In the genomic region with DNA sequence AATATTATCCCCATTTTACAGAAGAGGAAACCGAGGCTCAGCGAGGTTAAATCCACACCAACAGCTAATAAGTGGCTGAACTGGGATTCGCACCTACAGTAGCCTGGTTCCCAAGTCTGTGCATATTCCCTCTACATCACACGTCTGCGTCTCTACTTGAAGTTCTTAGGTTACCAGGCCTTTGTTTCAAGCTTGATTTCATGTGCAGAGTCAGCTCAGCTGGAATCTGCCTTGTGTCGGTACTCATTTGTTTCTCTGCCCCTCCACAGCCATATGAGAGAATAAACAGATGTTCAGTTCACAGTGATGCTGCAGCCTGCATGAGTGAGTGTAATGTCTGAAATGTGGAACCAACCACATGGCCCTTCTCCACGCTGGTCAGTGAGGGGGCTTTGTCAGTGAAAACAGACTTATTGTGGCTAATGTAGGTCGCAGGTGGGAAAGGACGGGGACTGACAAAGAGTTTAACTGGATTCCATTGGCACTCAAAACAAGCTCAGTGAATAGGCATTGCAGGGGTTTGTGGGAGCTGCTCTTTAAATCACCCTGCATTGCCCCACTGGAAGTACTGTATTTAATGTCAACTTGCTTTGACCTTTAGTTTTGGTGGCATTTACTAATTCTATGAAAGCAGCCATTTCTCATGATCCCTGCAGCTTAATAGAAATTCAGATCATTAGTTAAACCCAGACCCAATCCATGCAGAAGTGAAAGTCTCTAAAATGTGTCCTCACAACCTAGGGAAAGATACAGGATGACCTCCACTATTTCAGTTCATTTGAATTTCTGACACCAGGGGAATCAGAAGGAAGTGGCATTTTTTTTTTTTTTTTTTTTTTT, we compare ENCODE assay signal across 1 cellular context.
TF ChIP-seq lines count a peak whose summit lies in the region.

No MANE protein-coding gene starts in this region.

TF ChIP-seq in SK-N-SH, 30 proteins besides CTCF, POLR2A, EP300 and RAD21 (continued from another document):
- TF ChIP-seq, protein P1, sequence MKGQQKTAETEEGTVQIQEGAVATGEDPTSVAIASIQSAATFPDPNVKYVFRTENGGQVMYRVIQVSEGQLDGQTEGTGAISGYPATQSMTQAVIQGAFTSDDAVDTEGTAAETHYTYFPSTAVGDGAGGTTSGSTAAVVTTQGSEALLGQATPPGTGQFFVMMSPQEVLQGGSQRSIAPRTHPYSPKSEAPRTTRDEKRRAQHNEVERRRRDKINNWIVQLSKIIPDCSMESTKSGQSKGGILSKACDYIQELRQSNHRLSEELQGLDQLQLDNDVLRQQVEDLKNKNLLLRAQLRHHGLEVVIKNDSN (IDR thresholded peaks at IDR 0.05; ENCODE audit: borderline replicate concordance, low read depth), result no peak
